12 cellular contexts compared by ENCODE assay signal in genomic region chr1:56255516-56256181, GRCh38.
DNase-seq lines count a peak whose midpoint lies in the region; ATAC-seq and TF ChIP-seq lines count a peak whose summit lies in the region.
"Had no signal": no experiment of that assay in that cellular context is flagged by ENCODE, and none has a peak within 500 bp of the region (broad histone marks: within the 10 kb centered on the region; RNA-seq: fewer than 3 reads in every experiment).

No MANE protein-coding gene starts in this region.

- TF ChIP-seq POLR2A in body of pancreas (IDR thresholded peaks at IDR 0.05) = no peak
- TF ChIP-seq POLR2A in stomach (IDR thresholded peaks at IDR 0.05) = no peak

- DNase-seq in G401 (ENCODE audit: low spot score) (peak; percentile 19), body of pancreas (peak; percentile 20 to 56 (median 42)), iris pigment epithelial cell (ENCODE audit: low read depth) (peak; percentile 19), stomach (peak; percentile 40)
- DNase-seq in activated naive CD4-positive, alpha-beta T cell treated with anti-CD3 and anti-CD28 coated beads for 36 hours = no peak
- DNase-seq: COR-L47, NCI-H2029 had no signal

- in situ Hi-C loops in G401 (cut with HindIII; ENCODE audit: low sequenced_read_pairs) = no loop called here

- no peak for TF ChIP-seq EP300 in stomach (IDR thresholded peaks at IDR 0.05)

- peaks cover 1% of the 10 kb centered on the region for H3K9me3 Mint-ChIP-seq in activated naive CD4-positive, alpha-beta T cell treated with anti-CD3 and anti-CD28 coated beads for 36 hours

- TF ChIP-seq CTCF in body of pancreas (IDR thresholded peaks at IDR 0.05) = no peak
- no peak for TF ChIP-seq CTCF in stomach (IDR thresholded peaks at IDR 0.05)

- no peak overlapping the region for H3K4me3 Mint-ChIP-seq in activated naive CD4-positive, alpha-beta T cell treated with anti-CD3 and anti-CD28 coated beads for 36 hours

- H3K27me3 ChIP-seq in body of pancreas (no peaks in the 10 kb centered on the region), stomach (no peaks in the 10 kb centered on the region)

- H3K4me3 ChIP-seq in body of pancreas (no peak overlapping the region), stomach (no peak overlapping the region)

- CTCF ChIA-PET in activated naive CD4-positive, alpha-beta T cell treated with anti-CD3 and anti-CD28 coated beads for 36 hours (lab: Charles Lee) = no interaction called here

- H3K27ac Mint-ChIP-seq in activated naive CD4-positive, alpha-beta T cell treated with anti-CD3 and anti-CD28 coated beads for 36 hours = no peak overlapping the region

- H3K4me1 ChIP-seq in body of pancreas = no peaks in the 10 kb centered on the region
- H3K4me1 ChIP-seq in stomach = peaks cover 0 to 15% (median 7%) of the 10 kb centered on the region in 4 donors

- H3K36me3 ChIP-seq in body of pancreas (replicated peaks in 1 of 2; ENCODE audit: insufficient read depth in 1 of 2, low read depth in 2 of 2) (no peaks in the 10 kb centered on the region), stomach (no peaks in the 10 kb centered on the region)

- ATAC-seq in body of pancreas = peak; percentile 60
- ATAC-seq in HG03432 (IDR thresholded peaks at IDR 0.05; ENCODE audit: unreplicated experiment) = no peak
- no peak for ATAC-seq in GM21529 (IDR thresholded peaks at IDR 0.05; ENCODE audit: unreplicated experiment)
- ATAC-seq in GM21526 (IDR thresholded peaks at IDR 0.05; ENCODE audit: low FRiP score, unreplicated experiment) = no peak
- ATAC-seq: Panc1 had no signal

- intact Hi-C loops in body of pancreas (cut with DNase I) (no loop called here), stomach (cut with DNase I; ENCODE audit: low total_unique reads) (no loop called here)
- intact Hi-C loops in activated naive CD4-positive, alpha-beta T cell treated with anti-CD3 and anti-CD28 coated beads for 36 hours (cut with micrococcal nuclease) = no loop called here

- H3K4me1 Mint-ChIP-seq in activated naive CD4-positive, alpha-beta T cell treated with anti-CD3 and anti-CD28 coated beads for 36 hours (ENCODE audit: low read depth) = no peaks in the 10 kb centered on the region

- H3K36me3 Mint-ChIP-seq in activated naive CD4-positive, alpha-beta T cell treated with anti-CD3 and anti-CD28 coated beads for 36 hours (ENCODE audit: low read depth) = no peaks in the 10 kb centered on the region

- 73 to 75% methylated on average over 5 of the region's 5 CpGs for WGBS in body of pancreas, 2 donors
- 48 to 74% (median 72%) methylated on average over 5 of the region's 5 CpGs for WGBS in stomach, 5 donors

- H3K27ac ChIP-seq in body of pancreas (no peak overlapping the region), stomach (peak overlapping the region in 4 of 5 donors; percentile 2 to 65 (median 48))
- H3K27ac ChIP-seq: VCaP had no signal

- H3K9me3 ChIP-seq in body of pancreas (no peaks in the 10 kb centered on the region), stomach (peaks cover 0 to 9% (median 4%) of the 10 kb centered on the region in 4 donors)

- no peaks in the 10 kb centered on the region for H3K27me3 Mint-ChIP-seq in activated naive CD4-positive, alpha-beta T cell treated with anti-CD3 and anti-CD28 coated beads for 36 hours (ENCODE audit: low read depth)

Comparison
In these comparisons a context has a peak if more than half of its experiments do, and no peak if none do; other contexts are left out.
1. H3K27ac ChIP-seq: peak in stomach (4 of 5); none in body of pancreas (0 of 4).